ENCODE assay signal across 11 cellular contexts in genomic region chr14:85534914-85535313, GRCh38. TPM values are rescaled to one million over a fixed set of nuclear protein-coding genes. Genes with fewer than 3 reads are reported as not detected.
DNase-seq lines count a peak whose midpoint lies in the region; ATAC-seq and TF ChIP-seq lines count a peak whose summit lies in the region.
"Had no signal": no experiment of that assay in that cellular context is flagged by ENCODE, and none has a peak within 500 bp of the region (broad histone marks: within the 10 kb centered on the region; RNA-seq: fewer than 3 reads in every experiment).

No MANE protein-coding gene starts in this region.

- H3K79me2 ChIP-seq in parathyroid adenoma = no peaks in the 10 kb centered on the region

- H3K4me3 ChIP-seq in AG10803 (ENCODE audit: low read length) (peak overlapping the region; percentile 94), fibroblast of mammary gland (ENCODE audit: control insufficient read depth, low read depth, low read length) (peak overlapping the region; percentile 84), parathyroid adenoma (ENCODE audit: low read depth, low read length) (peak overlapping the region; percentile 48)

- no peaks in the 10 kb centered on the region for H3K27me3 ChIP-seq in parathyroid adenoma (ENCODE audit: control insufficient read depth, insufficient read depth, low read length)

- H3K4me1 Mint-ChIP-seq in activated CD8-positive, alpha-beta memory T cell treated with anti-CD3 and anti-CD28 coated beads, Interleukin-2, amount 10 ng/mL, durations not matched to agents 7 days and 5 days = peaks cover 11% of the 10 kb centered on the region

- no peak for ATAC-seq in stimulated activated naive CD8-positive, alpha-beta T cell treated with anti-CD3 and anti-CD28 coated beads, Interleukin-15, Interleukin-2, amounts not matched to agents 100 U/mL and 50 U/mL, for 24 hours
- ATAC-seq in activated CD8-positive, alpha-beta memory T cell treated with anti-CD3 and anti-CD28 coated beads, Interleukin-2, amount 10 ng/mL, durations not matched to agents 7 days and 5 days = no peak
- ATAC-seq in GM19455 (IDR thresholded peaks at IDR 0.05; ENCODE audit: unreplicated experiment) = no peak
- ATAC-seq: naive thymus-derived CD8-positive, alpha-beta T cell had no signal

- no peak for TF ChIP-seq CTCF in AG10803 (conservative IDR thresholded peaks at IDR 0.05; ENCODE audit: low read length)
- no peak for TF ChIP-seq CTCF in fibroblast of mammary gland (conservative IDR thresholded peaks at IDR 0.05; ENCODE audit: control insufficient read depth, insufficient read depth, low read depth, low read length)
- no peak for TF ChIP-seq CTCF in parathyroid adenoma (IDR thresholded peaks at IDR 0.05)

- no peak overlapping the region for H3K4me3 Mint-ChIP-seq in activated CD8-positive, alpha-beta memory T cell treated with anti-CD3 and anti-CD28 coated beads, Interleukin-2, amount 10 ng/mL, durations not matched to agents 7 days and 5 days
- H3K4me3 Mint-ChIP-seq: activated T-cell treated with anti-CD3 and anti-CD28 coated beads, Interleukin-2, amount 50 U/mL, for 24 hours; naive thymus-derived CD8-positive, alpha-beta T cell had no signal

- H3K9me3 ChIP-seq in parathyroid adenoma (ENCODE audit: control insufficient read depth, low read length) = no peaks in the 10 kb centered on the region

- CTCF ChIA-PET in activated CD8-positive, alpha-beta memory T cell treated with anti-CD3 and anti-CD28 coated beads, Interleukin-2, amount 10 ng/mL, durations not matched to agents 7 days and 5 days (lab: Charles Lee) = no interaction called here

- H3K27ac Mint-ChIP-seq in activated CD8-positive, alpha-beta memory T cell treated with anti-CD3 and anti-CD28 coated beads, Interleukin-2, amount 10 ng/mL, durations not matched to agents 7 days and 5 days = no peak overlapping the region
- H3K27ac Mint-ChIP-seq: activated T-cell treated with anti-CD3 and anti-CD28 coated beads, Interleukin-2, amount 50 U/mL, for 24 hours; naive thymus-derived CD8-positive, alpha-beta T cell had no signal

- DNase-seq in AG10803 (ENCODE audit: low read depth) = no peak
- DNase-seq in NCI-H69 (lab: John Stamatoyannopoulos, UW) = peak; percentile 65
- DNase-seq in fibroblast of mammary gland (ENCODE audit: low read depth) = peak; percentile 20
- no peak for DNase-seq in substantia nigra (lab: John Stamatoyannopoulos, UW)
- no peak for DNase-seq in stimulated activated naive CD8-positive, alpha-beta T cell treated with anti-CD3 and anti-CD28 coated beads, Interleukin-15, Interleukin-2, amounts not matched to agents 100 U/mL and 50 U/mL, for 24 hours
- DNase-seq in activated CD8-positive, alpha-beta memory T cell treated with anti-CD3 and anti-CD28 coated beads, Interleukin-2, amount 10 ng/mL, durations not matched to agents 7 days and 5 days = no peak
- DNase-seq: activated T-cell treated with anti-CD3 and anti-CD28 coated beads, Interleukin-2, amount 50 U/mL, for 24 hours; naive thymus-derived CD8-positive, alpha-beta T cell; SW 1271 had no signal

- H3K9ac ChIP-seq in parathyroid adenoma = no peak overlapping the region

- no peaks in the 10 kb centered on the region for H3K4me1 ChIP-seq in parathyroid adenoma

- peaks cover 16% of the 10 kb centered on the region for H3K36me3 Mint-ChIP-seq in activated CD8-positive, alpha-beta memory T cell treated with anti-CD3 and anti-CD28 coated beads, Interleukin-2, amount 10 ng/mL, durations not matched to agents 7 days and 5 days

- H3K27ac ChIP-seq in parathyroid adenoma (no peak overlapping the region), substantia nigra (ENCODE audit: low read depth, low read length, poor library complexity, severe bottlenecking) (no peak overlapping the region)

- H3K9me3 Mint-ChIP-seq in activated CD8-positive, alpha-beta memory T cell treated with anti-CD3 and anti-CD28 coated beads, Interleukin-2, amount 10 ng/mL, durations not matched to agents 7 days and 5 days (ENCODE audit: low read depth) = no peaks in the 10 kb centered on the region
- H3K9me3 Mint-ChIP-seq: activated T-cell treated with anti-CD3 and anti-CD28 coated beads, Interleukin-2, amount 50 U/mL, for 24 hours had no signal

- peak overlapping the region; percentile 76 for H3K4me2 ChIP-seq in parathyroid adenoma (ENCODE audit: low read length)

- H2AFZ ChIP-seq in parathyroid adenoma = no peak overlapping the region

- no peaks in the 10 kb centered on the region for H3K36me3 ChIP-seq in parathyroid adenoma (ENCODE audit: control insufficient read depth, insufficient read depth, low read length)

- H3K27me3 Mint-ChIP-seq in activated CD8-positive, alpha-beta memory T cell treated with anti-CD3 and anti-CD28 coated beads, Interleukin-2, amount 10 ng/mL, durations not matched to agents 7 days and 5 days = peaks cover 55% of the 10 kb centered on the region

RNA-seq across cellular contexts. Expression of gene FLRT2, which starts 5.0 kb away (rescaled TPM):
- total RNA-seq in activated CD8-positive, alpha-beta memory T cell treated with anti-CD3 and anti-CD28 coated beads, Interleukin-2, amount 10 ng/mL, durations not matched to agents 7 days and 5 days = not detected
- total RNA-seq: naive thymus-derived CD8-positive, alpha-beta T cell had no signal

Comparison
In these comparisons a context has a peak if more than half of its experiments do, and no peak if none do; other contexts are left out.
1. DNase-seq: peak in NCI-H69 (single experiment) and fibroblast of mammary gland (single experiment); none in AG10803 (single experiment), substantia nigra (0 of 49), stimulated activated naive CD8-positive, alpha-beta T cell treated with anti-CD3 and anti-CD28 coated beads, Interleukin-15, Interleukin-2, amounts not matched to agents 100 U/mL and 50 U/mL, for 24 hours (single experiment) and activated CD8-positive, alpha-beta memory T cell treated with anti-CD3 and anti-CD28 coated beads, Interleukin-2, amount 10 ng/mL, durations not matched to agents 7 days and 5 days (single experiment).
2. Peak in every context shown above with its lines, with median percentiles within 50 percentile points of each other: H3K4me3 ChIP-seq.